8 cellular contexts compared by ENCODE assay signal in genomic region chr12:45216983-45217485, GRCh38. TPM values are rescaled to one million over a fixed set of nuclear protein-coding genes. Genes with fewer than 3 reads are reported as not detected.
A peak's percentile ranks its signal among the peaks of the same experiment; 100 is the strongest.
DNase-seq lines count a peak whose midpoint lies in the region; ATAC-seq and TF ChIP-seq lines count a peak whose summit lies in the region.

No MANE protein-coding gene starts in this region.

- no peak for TF ChIP-seq EP300 in esophagus muscularis mucosa (IDR thresholded peaks at IDR 0.05)

- no peak for TF ChIP-seq POLR2A in Peyer's patch (IDR thresholded peaks at IDR 0.05)
- no peak for TF ChIP-seq POLR2A in esophagus muscularis mucosa (IDR thresholded peaks at IDR 0.05; ENCODE audit: low read depth)

- peaks cover 56% of the 10 kb centered on the region for H3K79me2 ChIP-seq in GM23248 (ENCODE audit: insufficient read depth)

- H3K27me3 ChIP-seq in GM23248 (replicated peaks; ENCODE audit: insufficient read depth) = no peaks in the 10 kb centered on the region
- no peaks in the 10 kb centered on the region for H3K27me3 ChIP-seq in Peyer's patch
- H3K27me3 ChIP-seq in esophagus muscularis mucosa = no peaks in the 10 kb centered on the region

- H3K4me2 ChIP-seq in GM23248 (ENCODE audit: unreplicated experiment) = peak overlapping the region; percentile 96

- H3K9me2 ChIP-seq in GM23248 (ENCODE audit: insufficient read depth) = no peaks in the 10 kb centered on the region

- in situ Hi-C loops in GM23248 (cut with MboI) = no loop called here

- H3K4me3 ChIP-seq in GM23248 = peak overlapping the region; percentile 95
- peak overlapping the region; percentile 63 to 82 (median 76) for H3K4me3 ChIP-seq in Peyer's patch
- H3K4me3 ChIP-seq in esophagus muscularis mucosa = peak overlapping the region; percentile 83 to 90 (median 86)
- peak overlapping the region; percentile 85 for H3K4me3 ChIP-seq in retinal pigment epithelial cell (ENCODE audit: low read length)

- 1 to 2% methylated on average over 9 of the region's 9 CpGs for WGBS in GM23248 (ENCODE audit: low coverage in 1 of 2, low lambda C conversion rate in 2 of 2, missing lambda C conversion rate in 2 of 2), 2 experiments
- 4% methylated on average over 9 of the region's 9 CpGs for WGBS in esophagus muscularis mucosa

- intact Hi-C loops in esophagus muscularis mucosa (cut with DNase I) = loop anchor here (5.0 to 10.0 kb wide), 3 partner anchors 45 to 508 kb away; partner anchors contain the start of gene ARID2

- peaks cover 21% of the 10 kb centered on the region for H3K4me1 ChIP-seq in GM23248 (ENCODE audit: insufficient read depth)
- H3K4me1 ChIP-seq in Peyer's patch = peaks cover 0 to 23% (median 2%) of the 10 kb centered on the region in 4 donors
- H3K4me1 ChIP-seq in esophagus muscularis mucosa = peaks cover 27 to 42% (median 40%) of the 10 kb centered on the region in 4 donors

- H4K20me1 ChIP-seq in GM23248 (ENCODE audit: insufficient read depth) = no peaks in the 10 kb centered on the region

- H2AFZ ChIP-seq in GM23248 = peak overlapping the region; percentile 92

- DNase-seq in GM23248 = peak; percentile 47
- no peak for DNase-seq in Peyer's patch
- no peak for DNase-seq in esophagus muscularis mucosa (ENCODE audit: extremely low spot score)
- DNase-seq in retinal pigment epithelial cell (ENCODE audit: low read depth) = no peak
- DNase-seq in midbrain (lab: John Stamatoyannopoulos, UW) = no peak
- DNase-seq in cerebellar cortex (ENCODE audit: low spot score) = no peak

- H3K9me3 ChIP-seq in GM23248 (ENCODE audit: low read depth) (no peaks in the 10 kb centered on the region), Peyer's patch (no peaks in the 10 kb centered on the region), esophagus muscularis mucosa (no peaks in the 10 kb centered on the region)

- H3F3A ChIP-seq in GM23248 (ENCODE audit: insufficient read depth) = peaks cover 28% of the 10 kb centered on the region

- no peak for ATAC-seq in GM21526 (IDR thresholded peaks at IDR 0.05; ENCODE audit: low FRiP score, unreplicated experiment)
- no peak for ATAC-seq in GM19351 (IDR thresholded peaks at IDR 0.05; ENCODE audit: unreplicated experiment)

- TF ChIP-seq CTCF in Peyer's patch (IDR thresholded peaks at IDR 0.05) (peak in 1 of 6 experiments; percentile 0), esophagus muscularis mucosa (IDR thresholded peaks at IDR 0.05) (no peak), retinal pigment epithelial cell (conservative IDR thresholded peaks at IDR 0.05; ENCODE audit: low read depth, low read length) (no peak)

- H3K27ac ChIP-seq in GM23248 (peak overlapping the region; percentile 86), Peyer's patch (peak overlapping the region; percentile 70 to 94 (median 91)), esophagus muscularis mucosa (replicated peaks in 1 of 4) (peak overlapping the region; percentile 96 to 98 (median 96))

- H3K9ac ChIP-seq in GM23248 = peak overlapping the region; percentile 95

- H3K36me3 ChIP-seq in GM23248 (ENCODE audit: low read depth) (no peaks in the 10 kb centered on the region), Peyer's patch (no peaks in the 10 kb centered on the region), esophagus muscularis mucosa (no peaks in the 10 kb centered on the region)

RNA-seq across cellular contexts. Expression of gene ANO6, which starts 1.1 kb away (rescaled TPM):
- total RNA-seq in GM23248 (2014; rRNA removed; shearing (Covaris generic)) = 65.4 and 75.4 TPM in 2 replicates
- polyA plus RNA-seq in GM23248 (2016; fragmentation: Nextera tagmentation; extraction: Ambion mirVana) = 48.4 and 50.1 TPM in 2 replicates
- total RNA-seq in Peyer's patch (10 to 100 TPM; 28.9 to 93.3 (median 57.5) TPM), esophagus muscularis mucosa (100 to 1,000 TPM; 141 to 208 (median 166) TPM)
